In the genomic region with DNA sequence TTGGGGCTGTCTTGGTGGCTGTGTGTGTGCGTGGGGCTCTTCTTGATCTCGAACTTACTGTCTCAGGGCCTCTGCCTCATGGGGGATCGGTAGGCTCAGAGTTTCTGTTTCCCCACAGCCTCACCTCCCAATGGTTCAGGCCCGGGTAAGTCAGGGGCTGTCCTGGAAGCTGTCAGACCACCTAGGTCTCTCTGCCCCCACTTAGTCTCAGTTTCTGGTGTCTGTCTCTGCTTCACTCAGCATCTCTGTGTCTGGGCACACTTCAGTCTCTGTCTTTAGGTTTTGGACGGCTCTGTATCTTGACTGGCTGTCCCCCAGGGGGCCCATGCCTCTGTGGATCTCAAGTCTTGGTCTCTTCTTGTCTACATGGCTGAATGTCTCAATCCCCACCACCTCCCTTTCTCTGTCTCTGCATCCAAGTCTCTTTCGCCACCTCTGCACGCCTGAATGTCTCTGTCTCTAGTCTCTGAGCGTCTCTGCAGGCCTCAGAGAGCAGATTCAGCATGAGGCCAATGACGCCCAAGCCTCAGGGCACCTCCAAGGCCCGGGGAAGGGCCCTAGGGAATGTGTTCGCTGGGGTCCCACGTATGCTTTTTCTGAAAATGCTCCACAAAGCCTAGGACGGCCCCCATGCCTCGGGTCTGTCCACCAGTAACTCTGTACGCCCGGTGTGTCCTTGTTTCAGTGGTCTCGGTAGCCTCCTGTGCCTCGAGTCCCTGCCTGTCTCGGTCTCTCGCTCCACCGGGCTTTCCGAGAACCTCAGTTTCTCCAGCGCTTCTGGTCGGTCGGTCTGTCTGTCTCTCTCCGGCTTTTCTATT, we compare ENCODE assay signal across 8 cellular contexts. TPM values are rescaled to one million over a fixed set of nuclear protein-coding genes. Genes with fewer than 3 reads are reported as not detected.
DNase-seq lines count a peak whose midpoint lies in the region; ATAC-seq and TF ChIP-seq lines count a peak whose summit lies in the region.

No MANE protein-coding gene starts in this region.

- H3K4me3 Mint-ChIP-seq in CD4-positive, alpha-beta memory T cell, result peak overlapping the region; percentile 70 to 87 (median 76)
- H3K4me3 Mint-ChIP-seq in IgD-negative memory B cell, result peak overlapping the region; percentile 68 to 90 (median 84)

- H3K27ac Mint-ChIP-seq in CD4-positive, alpha-beta memory T cell, result peak overlapping the region; percentile 53 to 84 (median 77)
- H3K27ac Mint-ChIP-seq in IgD-negative memory B cell, result peak overlapping the region in 2 of 3 donors; percentile 13 to 19

- no peaks in the 10 kb centered on the region for H3K36me3 ChIP-seq in CD4-positive, alpha-beta memory T cell (ENCODE audit: insufficient read depth, low read length)
- no peaks in the 10 kb centered on the region for H3K36me3 ChIP-seq in ascending aorta
- no peaks in the 10 kb centered on the region for H3K36me3 ChIP-seq in left lung
- no peaks in the 10 kb centered on the region for H3K36me3 ChIP-seq in thoracic aorta

- H3K4me3 ChIP-seq in CD4-positive, alpha-beta memory T cell (ENCODE audit: low read length in 2 of 2), result peak overlapping the region; percentile 14 to 43
- peak overlapping the region; percentile 80 to 89 for H3K4me3 ChIP-seq in ascending aorta
- peak overlapping the region; percentile 35 to 71 for H3K4me3 ChIP-seq in left lung
- peak overlapping the region; percentile 87 for H3K4me3 ChIP-seq in thoracic aorta

- no peaks in the 10 kb centered on the region for H3K27me3 ChIP-seq in CD4-positive, alpha-beta memory T cell (ENCODE audit: insufficient read depth, low read length)
- no peaks in the 10 kb centered on the region for H3K27me3 ChIP-seq in ascending aorta
- no peaks in the 10 kb centered on the region for H3K27me3 ChIP-seq in left lung
- H3K27me3 ChIP-seq in thoracic aorta (replicated peaks; ENCODE audit: insufficient read depth), result no peaks in the 10 kb centered on the region

- intact Hi-C loops in CD4-positive, alpha-beta memory T cell (cut with micrococcal nuclease), result no loop called here
- intact Hi-C loops in ascending aorta (cut with DNase I), result loop anchor here (5.0 kb wide), 1 partner anchor 312 kb away; a partner anchor contains a TSS
- intact Hi-C loops in left lung (cut with DNase I), result no loop called here

- POLR2A ChIA-PET in CD4-positive, alpha-beta memory T cell (lab: Charles Lee; ENCODE audit: partially characterized antibody), result interaction anchor here (1.1 to 1.3 kb wide), 2 partner anchors 7 to 15 kb away, joined by 3 read pairs; no protein-coding TSS in a partner anchor

- peaks cover 4 to 31% (median 19%) of the 10 kb centered on the region in 4 donors for H3K4me1 Mint-ChIP-seq in CD4-positive, alpha-beta memory T cell
- peaks cover 0 to 7% (median 4%) of the 10 kb centered on the region in 3 donors for H3K4me1 Mint-ChIP-seq in IgD-negative memory B cell

- no peak for TF ChIP-seq CTCF in ascending aorta (IDR thresholded peaks at IDR 0.05)
- no peak for TF ChIP-seq CTCF in left lung (IDR thresholded peaks at IDR 0.05)
- no peak for TF ChIP-seq CTCF in thoracic aorta (IDR thresholded peaks at IDR 0.05)

- no peaks in the 10 kb centered on the region for H3K36me3 Mint-ChIP-seq in CD4-positive, alpha-beta memory T cell
- H3K36me3 Mint-ChIP-seq in IgD-negative memory B cell, result no peaks in the 10 kb centered on the region

- no peak overlapping the region for H3K27ac ChIP-seq in CD4-positive, alpha-beta memory T cell (ENCODE audit: low read depth, low read length)
- H3K27ac ChIP-seq in ascending aorta (peak overlapping the region; percentile 93 to 96), left lung (peak overlapping the region; percentile 55 to 76), thoracic aorta (peak overlapping the region; percentile 75 to 90)

- ATAC-seq in left lung (no peak), thoracic aorta (ENCODE audit: insufficient number of reproducible peaks, low FRiP score, low read depth) (no peak), GM19023 (IDR thresholded peaks at IDR 0.05; ENCODE audit: unreplicated experiment) (no peak), HG02885 (IDR thresholded peaks at IDR 0.05; ENCODE audit: poor library complexity, unreplicated experiment) (no peak)

- H3K27me3 Mint-ChIP-seq in CD4-positive, alpha-beta memory T cell, result peaks cover 0 to 6% of the 10 kb centered on the region in 2 donors
- H3K27me3 Mint-ChIP-seq in IgD-negative memory B cell, result peaks cover 19% of the 10 kb centered on the region

- DNase-seq in CD4-positive, alpha-beta memory T cell, result no peak
- no peak for DNase-seq in ascending aorta (ENCODE audit: low spot score in 2 of 2)
- DNase-seq in left lung, result no peak
- DNase-seq in thoracic aorta (ENCODE audit: low spot score), result no peak
- no peak for DNase-seq in inferior parietal cortex (ENCODE audit: extremely low spot score)

- peaks cover 7% of the 10 kb centered on the region for H3K4me1 ChIP-seq in CD4-positive, alpha-beta memory T cell (ENCODE audit: insufficient read depth, low read length)
- H3K4me1 ChIP-seq in ascending aorta, result peaks cover 22 to 43% of the 10 kb centered on the region in 2 donors
- H3K4me1 ChIP-seq in left lung, result peaks cover 32 to 69% of the 10 kb centered on the region in 2 donors
- peaks cover 40 to 58% of the 10 kb centered on the region in 2 donors for H3K4me1 ChIP-seq in thoracic aorta (ENCODE audit: control insufficient read depth in 1 of 2, low read depth in 2 of 2)

- no peaks in the 10 kb centered on the region for H3K9me3 ChIP-seq in CD4-positive, alpha-beta memory T cell (ENCODE audit: control insufficient read depth in 1 of 2, low read length in 2 of 2)
- H3K9me3 ChIP-seq in ascending aorta, result no peaks in the 10 kb centered on the region
- no peaks in the 10 kb centered on the region for H3K9me3 ChIP-seq in left lung
- no peaks in the 10 kb centered on the region for H3K9me3 ChIP-seq in thoracic aorta

- CTCF ChIA-PET in CD4-positive, alpha-beta memory T cell (lab: Charles Lee; ENCODE audit: partially characterized antibody), result interaction anchor here (1.6 kb wide), 1 partner anchor 14 kb away, joined by 6 read pairs; a partner anchor contains a TSS

- peaks cover 0 to 2% (median 0%) of the 10 kb centered on the region in 8 donors for H3K9me3 Mint-ChIP-seq in CD4-positive, alpha-beta memory T cell
- no peaks in the 10 kb centered on the region for H3K9me3 Mint-ChIP-seq in IgD-negative memory B cell

RNA-seq across cellular contexts. Expression of a gene that starts 0.8 kb away (rescaled TPM):
- total RNA-seq in CD4-positive, alpha-beta memory T cell, result 1 to 10 TPM; 3.7 to 5.0 TPM
- 1 to 10 TPM; 3.4 to 3.7 TPM for polyA plus RNA-seq in CD4-positive, alpha-beta memory T cell
- 1.7 TPM for polyA plus RNA-seq in IgD-negative memory B cell
- total RNA-seq in ascending aorta, result 60.1 TPM
- 10 to 100 TPM; 17.2 to 34.4 TPM for total RNA-seq in left lung
- total RNA-seq in thoracic aorta, result 10 to 100 TPM; 57.0 to 90.7 TPM

RNA-seq across cellular contexts. Expression of a gene that starts 8.0 kb away (rescaled TPM):
- 10 to 100 TPM; 17.3 to 17.5 TPM for total RNA-seq in CD4-positive, alpha-beta memory T cell
- 10 to 100 TPM; 21.0 to 21.9 TPM for polyA plus RNA-seq in CD4-positive, alpha-beta memory T cell
- 18.9 TPM for polyA plus RNA-seq in IgD-negative memory B cell
- total RNA-seq in ascending aorta, result 16.5 TPM
- total RNA-seq in left lung, result 10 to 100 TPM; 24.5 to 33.3 TPM
- 10 to 100 TPM; 14.6 to 76.9 TPM for total RNA-seq in thoracic aorta

RNA-seq across cellular contexts. Expression of a gene that starts 14.7 kb away (rescaled TPM):
- 10 to 100 TPM; 74.0 to 74.6 TPM for total RNA-seq in CD4-positive, alpha-beta memory T cell
- polyA plus RNA-seq in CD4-positive, alpha-beta memory T cell, result 100 to 1,000 TPM in 1 of 2 donors, 10 to 100 TPM in 1; 99.5 to 111 TPM
- 70.7 TPM for polyA plus RNA-seq in IgD-negative memory B cell
- total RNA-seq in ascending aorta (20.3 TPM), left lung (10 to 100 TPM; 37.1 to 47.1 TPM), thoracic aorta (10 to 100 TPM; 31.8 to 61.3 TPM)

RNA-seq across cellular contexts. Expression of a gene that starts 42.1 kb away (rescaled TPM):
- under 1 TPM; 0.14 to 0.15 TPM for total RNA-seq in CD4-positive, alpha-beta memory T cell
- under 1 TPM in 1 of 2 donors, not detected in 1; 0.08 TPM for polyA plus RNA-seq in CD4-positive, alpha-beta memory T cell
- polyA plus RNA-seq in IgD-negative memory B cell, result not detected
- total RNA-seq in ascending aorta (not detected), left lung (not detected), thoracic aorta (not detected)

RNA-seq across cellular contexts. Expression of a gene that starts 57.6 kb away (rescaled TPM):
- total RNA-seq in CD4-positive, alpha-beta memory T cell, result 10 to 100 TPM; 31.4 to 35.7 TPM
- polyA plus RNA-seq in CD4-positive, alpha-beta memory T cell, result 10 to 100 TPM in 1 of 2 donors, 1 to 10 TPM in 1; 8.9 to 21.0 TPM
- 24.2 TPM for polyA plus RNA-seq in IgD-negative memory B cell
- total RNA-seq in ascending aorta (11.7 TPM), left lung (10 to 100 TPM; 27.4 to 33.1 TPM), thoracic aorta (10 to 100 TPM; 44.2 to 44.5 TPM)

Comparison
In these comparisons a context has a peak if more than half of its experiments do, and no peak if none do; other contexts are left out.
1. H3K4me3 ChIP-seq: peak in every context shown above with its lines; median percentile 87 in thoracic aorta; 84 in ascending aorta; 53 in left lung; 28 in CD4-positive, alpha-beta memory T cell.